Comparison of ENCODE assay signal across 8 cellular contexts in the genomic region with DNA sequence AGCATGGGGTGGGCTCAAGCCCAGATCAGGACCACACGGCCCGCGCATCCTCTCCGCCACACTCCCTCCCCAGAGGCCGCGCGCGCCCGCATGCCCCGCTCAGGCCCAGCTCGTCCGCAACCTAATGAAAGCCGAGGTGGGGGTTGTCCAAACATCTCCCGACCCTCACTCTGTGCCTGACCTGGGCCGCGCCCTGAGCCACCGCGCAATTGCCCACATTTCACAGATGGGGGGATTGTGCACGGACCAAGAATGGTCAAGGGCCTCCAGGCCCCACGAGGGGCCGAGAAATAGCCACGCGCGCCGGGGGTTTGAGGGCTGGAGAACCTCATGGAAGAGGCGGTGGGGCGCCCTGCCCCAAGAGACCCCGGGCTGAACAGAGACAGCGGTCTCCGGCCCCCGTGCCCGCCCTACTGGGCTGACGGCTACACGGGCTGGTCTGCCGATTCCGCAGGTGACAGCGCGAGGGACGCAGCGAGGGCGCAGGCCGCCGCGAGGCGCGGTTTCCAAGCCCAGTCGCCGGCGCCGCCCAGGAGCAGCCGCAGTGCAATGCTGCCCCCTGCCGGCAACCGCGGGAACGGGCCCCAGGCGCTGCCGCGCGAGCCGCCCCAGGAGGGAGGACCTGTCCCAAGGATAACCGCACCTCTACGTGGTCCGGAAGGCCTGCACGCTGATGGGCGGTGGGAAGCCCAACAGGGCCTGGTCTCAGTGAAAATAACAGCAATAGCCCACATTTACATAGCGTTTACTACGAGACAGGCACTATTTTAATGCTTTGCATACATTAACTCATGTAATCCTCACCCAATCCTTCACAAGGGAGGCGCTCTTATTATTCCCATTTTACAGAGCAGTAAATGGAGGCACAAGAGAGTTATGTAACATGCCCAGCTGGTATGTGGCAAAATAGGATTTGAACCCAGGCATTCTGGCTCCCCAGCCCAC. TPM values are rescaled to one million over a fixed set of nuclear protein-coding genes. Genes with fewer than 3 reads are reported as not detected.
A peak's percentile ranks its signal among the peaks of the same experiment; 100 is the strongest.
DNase-seq lines count a peak whose midpoint lies in the region; ATAC-seq and TF ChIP-seq lines count a peak whose summit lies in the region.

No MANE protein-coding gene starts in this region.

- H3K27ac ChIP-seq in HUES6 (ENCODE audit: low read depth, low read length) = no peak overlapping the region
- H3K27ac ChIP-seq in SU-DHL-6 (ENCODE audit: low read depth, low read length) = no peak overlapping the region
- no peak overlapping the region for H3K27ac ChIP-seq in left ventricle myocardium inferior (replicated peaks)
- no peak overlapping the region for H3K27ac ChIP-seq in gastrocnemius medialis

- ATAC-seq in GM21576 (IDR thresholded peaks at IDR 0.05; ENCODE audit: unreplicated experiment) (peak; percentile 95), gastrocnemius medialis (peak; percentile 80 to 91)

- H3K27me3 ChIP-seq in HUES6 (ENCODE audit: control insufficient read depth, insufficient read depth, low read length) (peaks cover 47% of the 10 kb centered on the region), SU-DHL-6 (ENCODE audit: low read length) (no peaks in the 10 kb centered on the region), left ventricle myocardium inferior (ENCODE audit: low read depth) (peaks cover 86% of the 10 kb centered on the region), gastrocnemius medialis (peaks cover 8 to 18% (median 9%) of the 10 kb centered on the region in 3 donors)

- H4K20me1 ChIP-seq in SU-DHL-6 (ENCODE audit: low read depth, low read length) = no peaks in the 10 kb centered on the region

- H3K79me2 ChIP-seq in SU-DHL-6 (ENCODE audit: insufficient read depth, low read length) = no peaks in the 10 kb centered on the region

- DNase-seq in G401 (ENCODE audit: low spot score) (peak; percentile 53), left ventricle myocardium inferior (peak; percentile 74), gastrocnemius medialis (peak; percentile 33 to 56), putamen (ENCODE audit: low spot score) (no peak)
- DNase-seq in activated naive CD8-positive, alpha-beta T cell treated with anti-CD3 and anti-CD28 coated beads, Interleukin-2, amount 50 U/mL, for 16 hours (ENCODE audit: low read depth, low spot score) = peak; percentile 57

- H3K4me3 ChIP-seq in HUES6 (ENCODE audit: low read depth, low read length) (peak overlapping the region; percentile 32; the same call in 1 of the 2 replicates), SU-DHL-6 (ENCODE audit: insufficient read depth, low read length, poor library complexity, severe bottlenecking) (no peak overlapping the region), left ventricle myocardium inferior (peak overlapping the region; percentile 50), gastrocnemius medialis (peak overlapping the region; percentile 17 to 55 (median 40))

- in situ Hi-C loops in G401 (cut with HindIII; ENCODE audit: low sequenced_read_pairs) = no loop called here
- in situ Hi-C loops in gastrocnemius medialis (cut with MboI; ENCODE audit: low sequenced_read_pairs in 4 of 4) = loop anchor here in 3 of 4 donors (10.0 to 25.0 kb wide), 3 partner anchors 390 to 1840 kb away; no protein-coding TSS in a partner anchor

- peak overlapping the region; percentile 23 for H3K4me2 ChIP-seq in SU-DHL-6 (ENCODE audit: low read depth, low read length, poor library complexity, severe bottlenecking)

- H3K36me3 ChIP-seq in HUES6 (ENCODE audit: control insufficient read depth, insufficient read depth, low read length) (no peaks in the 10 kb centered on the region), SU-DHL-6 (ENCODE audit: low read length) (peaks cover 2% of the 10 kb centered on the region; the same call in 1 of the 2 replicates), left ventricle myocardium inferior (no peaks in the 10 kb centered on the region), gastrocnemius medialis (no peaks in the 10 kb centered on the region)

- no peak overlapping the region for H3K9ac ChIP-seq in HUES6 (ENCODE audit: low read length)
- 0 out of 2 replicates have a peak overlapping the region, but pooled peaks have one; percentile 1 for H3K9ac ChIP-seq in SU-DHL-6 (ENCODE audit: low read length)

- H3K4me1 ChIP-seq in HUES6 (ENCODE audit: control insufficient read depth, insufficient read depth, low read length) (no peaks in the 10 kb centered on the region), left ventricle myocardium inferior (peaks cover 5% of the 10 kb centered on the region), gastrocnemius medialis (peaks cover 2 to 4% of the 10 kb centered on the region in 2 donors)

- TF ChIP-seq POLR2A in gastrocnemius medialis (IDR thresholded peaks at IDR 0.05) = no peak

- H3K9me2 ChIP-seq in SU-DHL-6 (replicated peaks; ENCODE audit: insufficient read depth, low read length) = no peaks in the 10 kb centered on the region

- no peaks in the 10 kb centered on the region for H3F3A ChIP-seq in SU-DHL-6 (ENCODE audit: insufficient read depth)

- peak; percentile 85 for TF ChIP-seq CTCF in SU-DHL-6 (IDR thresholded peaks at IDR 0.05; ENCODE audit: insufficient read depth, low read length, poor library complexity, severe bottlenecking)
- TF ChIP-seq CTCF in left ventricle myocardium inferior (IDR thresholded peaks at IDR 0.05; ENCODE audit: borderline replicate concordance) = peak; percentile 100
- peak; percentile 92 to 100 (median 98) for TF ChIP-seq CTCF in gastrocnemius medialis (IDR thresholded peaks at IDR 0.05 in 4 of 5, conservative IDR thresholded peaks at IDR 0.05 in 1 of 5)

- H3K9me3 ChIP-seq in HUES6 (ENCODE audit: control insufficient read depth, insufficient read depth, low read depth, low read length) = no peaks in the 10 kb centered on the region
- no peaks in the 10 kb centered on the region for H3K9me3 ChIP-seq in SU-DHL-6 (ENCODE audit: insufficient read depth, low read length)
- no peaks in the 10 kb centered on the region for H3K9me3 ChIP-seq in left ventricle myocardium inferior (replicated peaks)
- H3K9me3 ChIP-seq in gastrocnemius medialis = no peaks in the 10 kb centered on the region

- intact Hi-C loops in left ventricle myocardium inferior (cut with micrococcal nuclease) = loop anchor here (10.0 kb wide), 1 partner anchor 592 kb away; no protein-coding TSS in a partner anchor
- intact Hi-C loops in gastrocnemius medialis (cut with DNase I; ENCODE audit: low total_unique reads) = loop anchor here (2.0 to 10.0 kb wide), 3 partner anchors 382 to 2002 kb away; no protein-coding TSS in a partner anchor

- peak overlapping the region; percentile 35 for H2AFZ ChIP-seq in SU-DHL-6 (ENCODE audit: low read depth, low read length, severe bottlenecking)

RNA-seq across cellular contexts. Expression of gene GRID1, which starts 10.5 kb away (rescaled TPM):
- 0.17 TPM in 1 of 2 replicates, not detected in the other for total RNA-seq in G401 (2014; rRNA removed; shearing (Covaris generic))
- total RNA-seq in left ventricle myocardium inferior (1.6 TPM), gastrocnemius medialis (1 to 10 TPM in 2 of 4 donors, under 1 TPM in 2; 0.17 to 1.4 (median 0.79) TPM)
